Comparison of ENCODE assay signal across 10 cellular contexts in genomic region chr10:3452234-3452633, GRCh38.
DNase-seq lines count a peak whose midpoint lies in the region; TF ChIP-seq lines count a peak whose summit lies in the region.
"Had no signal": no experiment of that assay in that cellular context is flagged by ENCODE, and none has a peak within 500 bp of the region (broad histone marks: within the 10 kb centered on the region; RNA-seq: fewer than 3 reads in every experiment).

No MANE protein-coding gene starts in this region.

- H3K4me1 Mint-ChIP-seq in endodermal cell, result peaks cover 25% of the 10 kb centered on the region

- H3K9me3 ChIP-seq in endodermal cell (ENCODE audit: control insufficient read depth, low read length) (no peaks in the 10 kb centered on the region), uterus (no peaks in the 10 kb centered on the region), prostate gland (no peaks in the 10 kb centered on the region)

- H3K27ac ChIP-seq in endodermal cell (ENCODE audit: low read depth, low read length) (no peak overlapping the region), uterus (peak overlapping the region; percentile 74 to 75), prostate gland (peak overlapping the region in 1 of 2 donors; percentile 24)

- no peak overlapping the region for H3K9ac ChIP-seq in endodermal cell (ENCODE audit: extremely low read depth, low read length, poor library complexity, severe bottlenecking)

- peak; percentile 49 for TF ChIP-seq CTCF in endodermal cell (conservative IDR thresholded peaks at IDR 0.05)
- TF ChIP-seq CTCF in uterus (IDR thresholded peaks at IDR 0.05), result peak; percentile 28 to 58 (median 46)
- TF ChIP-seq CTCF in prostate gland (IDR thresholded peaks at IDR 0.05), result peak in 2 of 4 experiments; percentile 21 to 26

- no peaks in the 10 kb centered on the region for H3K27me3 Mint-ChIP-seq in endodermal cell (ENCODE audit: insufficient read depth)

- H3K27me3 ChIP-seq in endodermal cell (ENCODE audit: control insufficient read depth, insufficient read depth, low read length, poor library complexity, severe bottlenecking) (no peaks in the 10 kb centered on the region), uterus (no peaks in the 10 kb centered on the region), prostate gland (replicated peaks; ENCODE audit: insufficient read depth) (no peaks in the 10 kb centered on the region)

- no peak overlapping the region for H3K4me3 Mint-ChIP-seq in endodermal cell
- H3K4me3 Mint-ChIP-seq: activated naive CD4-positive, alpha-beta T cell treated with anti-CD3 and anti-CD28 coated beads, Interleukin-2, amount 50 U/mL, for 24 hours had no signal

- H3K36me3 Mint-ChIP-seq in endodermal cell (ENCODE audit: low read depth), result no peaks in the 10 kb centered on the region

- intact Hi-C loops in uterus (cut with DNase I; ENCODE audit: low total_unique reads), result no loop called here
- intact Hi-C loops in prostate gland (cut with DNase I), result no loop called here

- no peak for TF ChIP-seq POLR2A in uterus (IDR thresholded peaks at IDR 0.05)
- TF ChIP-seq POLR2A in prostate gland (IDR thresholded peaks at IDR 0.05), result no peak

- H3K36me3 ChIP-seq in endodermal cell (ENCODE audit: control insufficient read depth, insufficient read depth, low read length) (no peaks in the 10 kb centered on the region), uterus (no peaks in the 10 kb centered on the region), prostate gland (no peaks in the 10 kb centered on the region)

- H3K27ac Mint-ChIP-seq in endodermal cell, result peak overlapping the region; percentile 62
- H3K27ac Mint-ChIP-seq: activated naive CD4-positive, alpha-beta T cell treated with anti-CD3 and anti-CD28 coated beads, Interleukin-2, amount 50 U/mL, for 24 hours had no signal

- no peak overlapping the region for H3K4me3 ChIP-seq in endodermal cell (ENCODE audit: low read length)
- no peak overlapping the region for H3K4me3 ChIP-seq in uterus
- no peak overlapping the region for H3K4me3 ChIP-seq in prostate gland

- H3K4me1 ChIP-seq in endodermal cell (ENCODE audit: control insufficient read depth, insufficient read depth, low read length), result no peaks in the 10 kb centered on the region
- H3K4me1 ChIP-seq in uterus, result no peaks in the 10 kb centered on the region
- H3K4me1 ChIP-seq in prostate gland (replicated peaks), result no peaks in the 10 kb centered on the region

- DNase-seq in NCI-H226 (peak; percentile 31), endodermal cell (peak; percentile 56), lung microvascular endothelial cell (ENCODE audit: low read depth in 2 of 2) (peak; percentile 87 to 92), uterus (no peak), activated gamma-delta T cell (lab: John Stamatoyannopoulos, UW) (no peak), prostate gland (ENCODE audit: low spot score) (no peak), NCI-H510A (lab: John Stamatoyannopoulos, UW) (no peak)
- DNase-seq: NCI-H524; stimulated activated CD4-positive, alpha-beta T cell treated with anti-CD3 and anti-CD28 coated beads, Interleukin-4, amount 100 ng/mL, for 24 hours had no signal

- 21 to 38% methylated on average over 3 of the region's 3 CpGs for WGBS in endodermal cell (ENCODE audit: insufficient coverage in 1 of 2, insufficient read length in 1 of 2), 2 experiments
- 36% methylated on average over 3 of the region's 3 CpGs for WGBS in prostate gland

- H3K9me3 Mint-ChIP-seq in endodermal cell, result peaks cover 16% of the 10 kb centered on the region
- H3K9me3 Mint-ChIP-seq: activated naive CD4-positive, alpha-beta T cell treated with anti-CD3 and anti-CD28 coated beads, Interleukin-2, amount 50 U/mL, for 24 hours had no signal

Comparison
In these comparisons a context has a peak if more than half of its experiments do, and no peak if none do; other contexts are left out.
1. DNase-seq: peak in NCI-H226 (single experiment), endodermal cell (single experiment) and lung microvascular endothelial cell (2 of 2); none in uterus (0 of 2), activated gamma-delta T cell (single experiment), prostate gland (single experiment) and NCI-H510A (single experiment).